1 cellular context compared by ENCODE assay signal in genomic region chr12:79547044-79547734, GRCh38.
TF ChIP-seq lines count a peak whose summit lies in the region.

No MANE protein-coding gene starts in this region.

TF ChIP-seq in HepG2, 621 proteins besides CTCF, POLR2A, EP300 and RAD21 (continued from another document and continues in another):
- TF ChIP-seq, protein P1, sequence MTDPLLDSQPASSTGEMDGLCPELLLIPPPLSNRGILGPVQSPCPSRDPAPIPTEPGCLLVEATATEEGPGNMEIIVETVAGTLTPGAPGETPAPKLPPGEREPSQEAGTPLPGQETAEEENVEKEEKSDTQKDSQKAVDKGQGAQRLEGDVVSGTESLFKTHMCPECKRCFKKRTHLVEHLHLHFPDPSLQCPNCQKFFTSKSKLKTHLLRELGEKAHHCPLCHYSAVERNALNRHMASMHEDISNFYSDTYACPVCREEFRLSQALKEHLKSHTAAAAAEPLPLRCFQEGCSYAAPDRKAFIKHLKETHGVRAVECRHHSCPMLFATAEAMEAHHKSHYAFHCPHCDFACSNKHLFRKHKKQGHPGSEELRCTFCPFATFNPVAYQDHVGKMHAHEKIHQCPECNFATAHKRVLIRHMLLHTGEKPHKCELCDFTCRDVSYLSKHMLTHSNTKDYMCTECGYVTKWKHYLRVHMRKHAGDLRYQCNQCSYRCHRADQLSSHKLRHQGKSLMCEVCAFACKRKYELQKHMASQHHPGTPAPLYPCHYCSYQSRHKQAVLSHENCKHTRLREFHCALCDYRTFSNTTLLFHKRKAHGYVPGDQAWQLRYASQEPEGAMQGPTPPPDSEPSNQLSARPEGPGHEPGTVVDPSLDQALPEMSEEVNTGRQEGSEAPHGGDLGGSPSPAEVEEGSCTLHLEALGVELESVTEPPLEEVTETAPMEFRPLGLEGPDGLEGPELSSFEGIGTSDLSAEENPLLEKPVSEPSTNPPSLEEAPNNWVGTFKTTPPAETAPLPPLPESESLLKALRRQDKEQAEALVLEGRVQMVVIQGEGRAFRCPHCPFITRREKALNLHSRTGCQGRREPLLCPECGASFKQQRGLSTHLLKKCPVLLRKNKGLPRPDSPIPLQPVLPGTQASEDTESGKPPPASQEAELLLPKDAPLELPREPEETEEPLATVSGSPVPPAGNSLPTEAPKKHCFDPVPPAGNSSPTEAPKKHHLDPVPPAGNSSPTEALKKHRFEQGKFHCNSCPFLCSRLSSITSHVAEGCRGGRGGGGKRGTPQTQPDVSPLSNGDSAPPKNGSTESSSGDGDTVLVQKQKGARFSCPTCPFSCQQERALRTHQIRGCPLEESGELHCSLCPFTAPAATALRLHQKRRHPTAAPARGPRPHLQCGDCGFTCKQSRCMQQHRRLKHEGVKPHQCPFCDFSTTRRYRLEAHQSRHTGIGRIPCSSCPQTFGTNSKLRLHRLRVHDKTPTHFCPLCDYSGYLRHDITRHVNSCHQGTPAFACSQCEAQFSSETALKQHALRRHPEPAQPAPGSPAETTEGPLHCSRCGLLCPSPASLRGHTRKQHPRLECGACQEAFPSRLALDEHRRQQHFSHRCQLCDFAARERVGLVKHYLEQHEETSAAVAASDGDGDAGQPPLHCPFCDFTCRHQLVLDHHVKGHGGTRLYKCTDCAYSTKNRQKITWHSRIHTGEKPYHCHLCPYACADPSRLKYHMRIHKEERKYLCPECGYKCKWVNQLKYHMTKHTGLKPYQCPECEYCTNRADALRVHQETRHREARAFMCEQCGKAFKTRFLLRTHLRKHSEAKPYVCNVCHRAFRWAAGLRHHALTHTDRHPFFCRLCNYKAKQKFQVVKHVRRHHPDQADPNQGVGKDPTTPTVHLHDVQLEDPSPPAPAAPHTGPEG (CRISPR knock-in tag; IDR thresholded peaks at IDR 0.05) = no peak
- TF ChIP-seq TCF7 (IDR thresholded peaks at IDR 0.05; ENCODE audit: low read depth) (peak; percentile 20; the same call in 1 of the 2 replicates), SAP130 (CRISPR knock-in tag; IDR thresholded peaks at IDR 0.05; ENCODE audit: low read depth) (peak; percentile 20; the same call in 1 of the 2 replicates), GFI1 (CRISPR knock-in tag; IDR thresholded peaks at IDR 0.05; ENCODE audit: borderline replicate concordance) (no peak), ZNF225 (CRISPR knock-in tag; IDR thresholded peaks at IDR 0.05) (no peak), ZNF460 (CRISPR knock-in tag; IDR thresholded peaks at IDR 0.05; ENCODE audit: borderline replicate concordance) (no peak), ZNF672 (CRISPR knock-in tag; IDR thresholded peaks at IDR 0.05) (no peak), ZNF432 (CRISPR knock-in tag; IDR thresholded peaks at IDR 0.05; ENCODE audit: borderline replicate concordance) (no peak), ADNP (CRISPR knock-in tag; IDR thresholded peaks at IDR 0.05) (no peak), ZNF776 (CRISPR knock-in tag; IDR thresholded peaks at IDR 0.05) (no peak), ZNF350 (CRISPR knock-in tag; IDR thresholded peaks at IDR 0.05; ENCODE audit: borderline replicate concordance, low read depth) (0 out of 2 replicates have a peak, but pooled peaks have one; percentile 30), ZNF75D (CRISPR knock-in tag; IDR thresholded peaks at IDR 0.05; ENCODE audit: borderline replicate concordance) (no peak), ZNF883 (CRISPR knock-in tag; IDR thresholded peaks at IDR 0.05; ENCODE audit: not compliant biosample characterization) (no peak), SRY (CRISPR knock-in tag; IDR thresholded peaks at IDR 0.05) (no peak), CC2D1A (CRISPR knock-in tag; IDR thresholded peaks at IDR 0.05) (no peak), TBX3 (IDR thresholded peaks at IDR 0.05; ENCODE audit: borderline replicate concordance) (peak; percentile 25; the same call in 1 of the 2 replicates), KLF11 (CRISPR knock-in tag; IDR thresholded peaks at IDR 0.05) (no peak), ZNF589 (CRISPR knock-in tag; conservative IDR thresholded peaks at IDR 0.05) (no peak), ZNF337 (CRISPR knock-in tag; IDR thresholded peaks at IDR 0.05; ENCODE audit: borderline replicate concordance, low read depth) (no peak), ZNF138 (CRISPR knock-in tag; IDR thresholded peaks at IDR 0.05; ENCODE audit: low read depth) (no peak), RBFOX2 (IDR thresholded peaks at IDR 0.05; ENCODE audit: low read depth, low read length) (no peak), ZNF547 (CRISPR knock-in tag; IDR thresholded peaks at IDR 0.05) (no peak), ZNF335 (CRISPR knock-in tag; IDR thresholded peaks at IDR 0.05) (no peak), KMT2A (CRISPR knock-in tag; IDR thresholded peaks at IDR 0.05) (no peak), NBN (conservative IDR thresholded peaks at IDR 0.05) (no peak), ARNTL (CRISPR knock-in tag; IDR thresholded peaks at IDR 0.05) (peak; percentile 36; the same call in 1 of the 2 replicates), ELF1 (CRISPR knock-in tag; IDR thresholded peaks at IDR 0.05) (no peak), E2F1 (CRISPR knock-in tag; IDR thresholded peaks at IDR 0.05) (no peak), ZKSCAN1 (IDR thresholded peaks at IDR 0.05; ENCODE audit: low read length) (no peak), ISL2 (CRISPR knock-in tag; IDR thresholded peaks at IDR 0.05) (peak; percentile 24; the same call in 1 of the 2 replicates), ZFP62 (CRISPR knock-in tag; IDR thresholded peaks at IDR 0.05) (no peak), WIZ (CRISPR knock-in tag; IDR thresholded peaks at IDR 0.05) (no peak), MED1 (CRISPR knock-in tag; IDR thresholded peaks at IDR 0.05) (peak; percentile 87), ZNF234 (CRISPR knock-in tag; conservative IDR thresholded peaks at IDR 0.05) (no peak), HNF4A (CRISPR knock-in tag; IDR thresholded peaks at IDR 0.05) (peak; percentile 11; the same call in 1 of the 2 replicates), NR2F1 (CRISPR knock-in tag; IDR thresholded peaks at IDR 0.05) (no peak), ZNF251 (CRISPR knock-in tag; IDR thresholded peaks at IDR 0.05) (no peak), TBX2 (CRISPR knock-in tag; IDR thresholded peaks at IDR 0.05; ENCODE audit: borderline replicate concordance) (0 out of 2 replicates have a peak, but pooled peaks have one; percentile 11), FOSL2 (CRISPR knock-in tag; IDR thresholded peaks at IDR 0.05) (peak; percentile 88), ZNF33B (CRISPR knock-in tag; IDR thresholded peaks at IDR 0.05) (no peak), GABPA (IDR thresholded peaks at IDR 0.05; ENCODE audit: low read depth, low read length) (no peak), GABPA (CRISPR knock-in tag; IDR thresholded peaks at IDR 0.05; ENCODE audit: low read depth) (no peak), BCL3 (CRISPR knock-in tag; IDR thresholded peaks at IDR 0.05) (no peak), ZMYM2 (CRISPR knock-in tag; IDR thresholded peaks at IDR 0.05) (no peak), ZBTB49 (CRISPR knock-in tag; IDR thresholded peaks at IDR 0.05; ENCODE audit: borderline replicate concordance) (no peak), XRCC5 (optimal IDR thresholded peaks at IDR 0.05; ENCODE audit: low read length) (no peak), PPARG (CRISPR knock-in tag; conservative IDR thresholded peaks at IDR 0.05) (0 out of 2 replicates have a peak, but pooled peaks have one; percentile 20), THYN1 (CRISPR knock-in tag; IDR thresholded peaks at IDR 0.05; ENCODE audit: borderline replicate concordance, low read depth) (no peak), FOXC1 (CRISPR knock-in tag; IDR thresholded peaks at IDR 0.05; ENCODE audit: borderline replicate concordance) (no peak), BRD4 (CRISPR knock-in tag; IDR thresholded peaks at IDR 0.05) (no peak), ZNF143 (CRISPR knock-in tag; IDR thresholded peaks at IDR 0.05) (no peak), ZBTB2 (CRISPR knock-in tag; IDR thresholded peaks at IDR 0.05; ENCODE audit: low read depth) (no peak), ZNF17 (CRISPR knock-in tag; IDR thresholded peaks at IDR 0.05) (no peak), BHLHE40 (IDR thresholded peaks at IDR 0.05; ENCODE audit: low read length) (peak; percentile 93)
- TF ChIP-seq, protein P2, sequence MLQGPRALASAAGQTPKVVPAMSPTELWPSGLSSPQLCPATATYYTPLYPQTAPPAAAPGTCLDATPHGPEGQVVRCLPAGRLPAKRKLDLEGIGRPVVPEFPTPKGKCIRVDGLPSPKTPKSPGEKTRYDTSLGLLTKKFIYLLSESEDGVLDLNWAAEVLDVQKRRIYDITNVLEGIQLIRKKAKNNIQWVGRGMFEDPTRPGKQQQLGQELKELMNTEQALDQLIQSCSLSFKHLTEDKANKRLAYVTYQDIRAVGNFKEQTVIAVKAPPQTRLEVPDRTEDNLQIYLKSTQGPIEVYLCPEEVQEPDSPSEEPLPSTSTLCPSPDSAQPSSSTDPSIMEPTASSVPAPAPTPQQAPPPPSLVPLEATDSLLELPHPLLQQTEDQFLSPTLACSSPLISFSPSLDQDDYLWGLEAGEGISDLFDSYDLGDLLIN (CRISPR knock-in tag; IDR thresholded peaks at IDR 0.05; ENCODE audit: borderline replicate concordance) = no peak
- TF ChIP-seq, protein P3, sequence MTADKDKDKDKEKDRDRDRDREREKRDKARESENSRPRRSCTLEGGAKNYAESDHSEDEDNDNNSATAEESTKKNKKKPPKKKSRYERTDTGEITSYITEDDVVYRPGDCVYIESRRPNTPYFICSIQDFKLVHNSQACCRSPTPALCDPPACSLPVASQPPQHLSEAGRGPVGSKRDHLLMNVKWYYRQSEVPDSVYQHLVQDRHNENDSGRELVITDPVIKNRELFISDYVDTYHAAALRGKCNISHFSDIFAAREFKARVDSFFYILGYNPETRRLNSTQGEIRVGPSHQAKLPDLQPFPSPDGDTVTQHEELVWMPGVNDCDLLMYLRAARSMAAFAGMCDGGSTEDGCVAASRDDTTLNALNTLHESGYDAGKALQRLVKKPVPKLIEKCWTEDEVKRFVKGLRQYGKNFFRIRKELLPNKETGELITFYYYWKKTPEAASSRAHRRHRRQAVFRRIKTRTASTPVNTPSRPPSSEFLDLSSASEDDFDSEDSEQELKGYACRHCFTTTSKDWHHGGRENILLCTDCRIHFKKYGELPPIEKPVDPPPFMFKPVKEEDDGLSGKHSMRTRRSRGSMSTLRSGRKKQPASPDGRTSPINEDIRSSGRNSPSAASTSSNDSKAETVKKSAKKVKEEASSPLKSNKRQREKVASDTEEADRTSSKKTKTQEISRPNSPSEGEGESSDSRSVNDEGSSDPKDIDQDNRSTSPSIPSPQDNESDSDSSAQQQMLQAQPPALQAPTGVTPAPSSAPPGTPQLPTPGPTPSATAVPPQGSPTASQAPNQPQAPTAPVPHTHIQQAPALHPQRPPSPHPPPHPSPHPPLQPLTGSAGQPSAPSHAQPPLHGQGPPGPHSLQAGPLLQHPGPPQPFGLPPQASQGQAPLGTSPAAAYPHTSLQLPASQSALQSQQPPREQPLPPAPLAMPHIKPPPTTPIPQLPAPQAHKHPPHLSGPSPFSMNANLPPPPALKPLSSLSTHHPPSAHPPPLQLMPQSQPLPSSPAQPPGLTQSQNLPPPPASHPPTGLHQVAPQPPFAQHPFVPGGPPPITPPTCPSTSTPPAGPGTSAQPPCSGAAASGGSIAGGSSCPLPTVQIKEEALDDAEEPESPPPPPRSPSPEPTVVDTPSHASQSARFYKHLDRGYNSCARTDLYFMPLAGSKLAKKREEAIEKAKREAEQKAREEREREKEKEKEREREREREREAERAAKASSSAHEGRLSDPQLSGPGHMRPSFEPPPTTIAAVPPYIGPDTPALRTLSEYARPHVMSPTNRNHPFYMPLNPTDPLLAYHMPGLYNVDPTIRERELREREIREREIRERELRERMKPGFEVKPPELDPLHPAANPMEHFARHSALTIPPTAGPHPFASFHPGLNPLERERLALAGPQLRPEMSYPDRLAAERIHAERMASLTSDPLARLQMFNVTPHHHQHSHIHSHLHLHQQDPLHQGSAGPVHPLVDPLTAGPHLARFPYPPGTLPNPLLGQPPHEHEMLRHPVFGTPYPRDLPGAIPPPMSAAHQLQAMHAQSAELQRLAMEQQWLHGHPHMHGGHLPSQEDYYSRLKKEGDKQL (CRISPR knock-in tag; IDR thresholded peaks at IDR 0.05; ENCODE audit: low read depth) = no peak
